2 cellular contexts compared by ENCODE assay signal in genomic region chr6:4059115-4059777, GRCh38.
TF ChIP-seq lines count a peak whose summit lies in the region.

No MANE protein-coding gene starts in this region.

TF ChIP-seq in K562, 482 proteins besides CTCF, POLR2A, EP300 and RAD21 (continued from another document and continues in another):
- TF ChIP-seq MLX (CRISPR knock-in tag; conservative IDR thresholded peaks at IDR 0.05), result no peak
- TF ChIP-seq IFI16 (CRISPR knock-in tag; IDR thresholded peaks at IDR 0.05), result no peak
- no peak for TF ChIP-seq ELK1 (CRISPR knock-in tag; IDR thresholded peaks at IDR 0.05)
- no peak for TF ChIP-seq ZNF436 (CRISPR knock-in tag; IDR thresholded peaks at IDR 0.05)
- no peak for TF ChIP-seq ZFX (CRISPR knock-in tag; IDR thresholded peaks at IDR 0.05)
- no peak for TF ChIP-seq ZBTB40 (IDR thresholded peaks at IDR 0.05)
- TF ChIP-seq ZBTB40 (CRISPR knock-in tag; IDR thresholded peaks at IDR 0.05), result no peak
- TF ChIP-seq BRCA1 (IDR thresholded peaks at IDR 0.05), result no peak
- no peak for TF ChIP-seq BRCA1 (CRISPR knock-in tag; IDR thresholded peaks at IDR 0.05)
- no peak for TF ChIP-seq PKNOX1 (IDR thresholded peaks at IDR 0.05)
- no peak for TF ChIP-seq TAF9B (IDR thresholded peaks at IDR 0.05; ENCODE audit: partially characterized antibody)
- TF ChIP-seq STAT5A (IDR thresholded peaks at IDR 0.05; ENCODE audit: borderline replicate concordance, low read length), result no peak
- no peak for TF ChIP-seq SNRNP70 (optimal IDR thresholded peaks at IDR 0.05; ENCODE audit: low read depth, low read length)
- TF ChIP-seq ATF7 (IDR thresholded peaks at IDR 0.05), result no peak
- TF ChIP-seq SMAD3 (CRISPR knock-in tag; conservative IDR thresholded peaks at IDR 0.05), result no peak
- no peak for TF ChIP-seq STAG1 (CRISPR knock-in tag; IDR thresholded peaks at IDR 0.05; ENCODE audit: borderline replicate concordance)

TF ChIP-seq in WTC11, 78 proteins besides CTCF, POLR2A, EP300 and RAD21 (continued from another document):
- TF ChIP-seq ZNF532 (CRISPR knock-in tag; IDR thresholded peaks at IDR 0.05; ENCODE audit: borderline replicate concordance), result no peak
- no peak for TF ChIP-seq PRDM15 (CRISPR knock-in tag; IDR thresholded peaks at IDR 0.05)
- TF ChIP-seq STAT6 (CRISPR knock-in tag; conservative IDR thresholded peaks at IDR 0.05; ENCODE audit: low read depth), result no peak
- no peak for TF ChIP-seq FOXK1 (CRISPR knock-in tag; IDR thresholded peaks at IDR 0.05)
- TF ChIP-seq ZNF317 (CRISPR knock-in tag; IDR thresholded peaks at IDR 0.05; ENCODE audit: borderline replicate concordance, low read depth), result no peak
- no peak for TF ChIP-seq SMAD3 (CRISPR knock-in tag; IDR thresholded peaks at IDR 0.05; ENCODE audit: borderline replicate concordance)
- TF ChIP-seq CBFB (CRISPR knock-in tag; IDR thresholded peaks at IDR 0.05; ENCODE audit: low read depth), result no peak
- no peak for TF ChIP-seq ZNF512 (CRISPR knock-in tag; IDR thresholded peaks at IDR 0.05; ENCODE audit: borderline replicate concordance)
- TF ChIP-seq E2F5 (CRISPR knock-in tag; IDR thresholded peaks at IDR 0.05), result no peak
- no peak for TF ChIP-seq GRHL2 (CRISPR knock-in tag; IDR thresholded peaks at IDR 0.05; ENCODE audit: insufficient replicate concordance, severe bottlenecking)
TF ChIP-seq in WTC11: peak in this region for 0.
